8 cellular contexts compared by ENCODE assay signal in genomic region chr10:44864042-44864436, GRCh38. TPM values are rescaled to one million over a fixed set of nuclear protein-coding genes. Genes with fewer than 3 reads are reported as not detected.
A peak's percentile ranks its signal among the peaks of the same experiment; 100 is the strongest.
DNase-seq lines count a peak whose midpoint lies in the region; ATAC-seq and TF ChIP-seq lines count a peak whose summit lies in the region.

No MANE protein-coding gene starts in this region.

- peaks cover 70% of the 10 kb centered on the region for H3K27me3 Mint-ChIP-seq in endodermal cell (ENCODE audit: insufficient read depth)
- peaks cover 8% of the 10 kb centered on the region for H3K27me3 Mint-ChIP-seq in neural progenitor cell (ENCODE audit: insufficient read depth, low read depth)

- H4K20me1 ChIP-seq in OCI-LY7 (ENCODE audit: insufficient read depth, low read length) (no peaks in the 10 kb centered on the region), neural progenitor cell (ENCODE audit: low read depth) (no peaks in the 10 kb centered on the region)

- H3K27ac Mint-ChIP-seq in endodermal cell (peak overlapping the region; percentile 94), neural progenitor cell (no peak overlapping the region)

- H3K4me1 Mint-ChIP-seq in endodermal cell, result peaks cover 14% of the 10 kb centered on the region
- peaks cover 25% of the 10 kb centered on the region for H3K4me1 Mint-ChIP-seq in neural progenitor cell

- H2AFZ ChIP-seq in OCI-LY7 (ENCODE audit: low read length), result peak overlapping the region; percentile 65; the same call in 1 of the 2 replicates
- peak overlapping the region; percentile 86 for H2AFZ ChIP-seq in neural progenitor cell (replicated peaks)

- no peak overlapping the region for H3K9ac ChIP-seq in endodermal cell (ENCODE audit: extremely low read depth, low read length, poor library complexity, severe bottlenecking)
- no peak overlapping the region for H3K9ac ChIP-seq in neural progenitor cell

- peak; percentile 40 for DNase-seq in GM03348 (ENCODE audit: low spot score)
- no peak for DNase-seq in OCI-LY7 (ENCODE audit: low spot score)
- peak; percentile 83 for DNase-seq in endodermal cell
- peak; percentile 74 for DNase-seq in neural progenitor cell (ENCODE audit: low spot score)
- no peak for DNase-seq in amniotic stem cell (lab: John Stamatoyannopoulos, UW)
- DNase-seq in foreskin melanocyte, result no peak

- H3K4me3 Mint-ChIP-seq in endodermal cell, result peak overlapping the region; percentile 63
- H3K4me3 Mint-ChIP-seq in neural progenitor cell, result peak overlapping the region; percentile 82

- H3K9me3 ChIP-seq in OCI-LY7 (ENCODE audit: low read length), result no peaks in the 10 kb centered on the region
- H3K9me3 ChIP-seq in endodermal cell (ENCODE audit: control insufficient read depth, low read length), result no peaks in the 10 kb centered on the region
- H3K9me3 ChIP-seq in neural progenitor cell (ENCODE audit: low read depth), result no peaks in the 10 kb centered on the region

- WGBS in endodermal cell (ENCODE audit: insufficient coverage in 1 of 2, insufficient read length in 1 of 2), 2 experiments, result 92 to 98% methylated on average over 12 to 17 of the region's 17 CpGs

- no peak for ATAC-seq in HG02759 (IDR thresholded peaks at IDR 0.05; ENCODE audit: unreplicated experiment)
- ATAC-seq in GM21447 (IDR thresholded peaks at IDR 0.05; ENCODE audit: unreplicated experiment), result no peak

- CTCF ChIA-PET in OCI-LY7 (lab: Charles Lee; ENCODE audit: unreplicated experiment), result no interaction called here

- H3K4me2 ChIP-seq in OCI-LY7 (ENCODE audit: low read length), result peak overlapping the region; percentile 59; the same call in 1 of the 2 replicates
- H3K4me2 ChIP-seq in neural progenitor cell, result peak overlapping the region; percentile 76

- no peaks in the 10 kb centered on the region for H3K79me2 ChIP-seq in OCI-LY7 (ENCODE audit: insufficient read depth, low read depth, low read length)
- H3K79me2 ChIP-seq in neural progenitor cell (ENCODE audit: low read depth), result no peaks in the 10 kb centered on the region

- intact Hi-C loops in OCI-LY7 (cut with micrococcal nuclease; ENCODE audit: unreplicated experiment), result loop anchor here (2.0 kb wide), 1 partner anchor 1193 kb away; no protein-coding TSS in a partner anchor

- H3K4me1 ChIP-seq in OCI-LY7 (ENCODE audit: insufficient read depth, low read length, poor library complexity, severe bottlenecking), result no peaks in the 10 kb centered on the region
- H3K4me1 ChIP-seq in endodermal cell (ENCODE audit: control insufficient read depth, insufficient read depth, low read length), result no peaks in the 10 kb centered on the region
- H3K4me1 ChIP-seq in neural progenitor cell, result peaks cover 16% of the 10 kb centered on the region

- H3K36me3 Mint-ChIP-seq in endodermal cell (ENCODE audit: low read depth) (no peaks in the 10 kb centered on the region), neural progenitor cell (no peaks in the 10 kb centered on the region)

- H3K27me3 ChIP-seq in endodermal cell (ENCODE audit: control insufficient read depth, insufficient read depth, low read length, poor library complexity, severe bottlenecking) (peaks cover 50% of the 10 kb centered on the region), neural progenitor cell (peaks cover 56% of the 10 kb centered on the region)

- no TSS peak for BruUV-seq in OCI-LY7 (replicated peaks; lab: Mats Ljungman, UMichigan)

- POLR2A ChIA-PET in OCI-LY7 (lab: Charles Lee), result no interaction called here

- H3K9me2 ChIP-seq in OCI-LY7 (ENCODE audit: insufficient read depth, low read length), result no peaks in the 10 kb centered on the region

- peaks cover 19% of the 10 kb centered on the region for H3F3A ChIP-seq in neural progenitor cell (ENCODE audit: low read depth)

- H3K27ac ChIP-seq in OCI-LY7 (ENCODE audit: low read depth, low read length, poor library complexity, severe bottlenecking), result no peak overlapping the region
- no peak overlapping the region for H3K27ac ChIP-seq in endodermal cell (ENCODE audit: low read depth, low read length)
- no peak overlapping the region for H3K27ac ChIP-seq in neural progenitor cell

- TF ChIP-seq CTCF in OCI-LY7 (conservative IDR thresholded peaks at IDR 0.05; ENCODE audit: low read length), result no peak
- TF ChIP-seq CTCF in endodermal cell (conservative IDR thresholded peaks at IDR 0.05), result no peak
- TF ChIP-seq CTCF in neural progenitor cell (IDR thresholded peaks at IDR 0.05), result no peak

- H3K9me3 Mint-ChIP-seq in endodermal cell, result no peaks in the 10 kb centered on the region
- H3K9me3 Mint-ChIP-seq in neural progenitor cell, result peaks cover 4% of the 10 kb centered on the region

- H3K4me3 ChIP-seq in OCI-LY7 (ENCODE audit: low read depth, low read length, poor library complexity, severe bottlenecking), result peak overlapping the region; percentile 57
- H3K4me3 ChIP-seq in endodermal cell (ENCODE audit: low read length), result no peak overlapping the region
- peak overlapping the region; percentile 50 for H3K4me3 ChIP-seq in neural progenitor cell

- H3K36me3 ChIP-seq in OCI-LY7 (ENCODE audit: insufficient read depth, low read length) (no peaks in the 10 kb centered on the region), endodermal cell (ENCODE audit: control insufficient read depth, insufficient read depth, low read length) (no peaks in the 10 kb centered on the region), neural progenitor cell (no peaks in the 10 kb centered on the region)

RNA-seq across cellular contexts. Expression of gene TMEM72, which starts 47.1 kb away (rescaled TPM):
- total RNA-seq in OCI-LY7 (2014; rRNA removed; shearing (Covaris generic)), result not detected in 2 replicates
- total RNA-seq in OCI-LY7 (2022) (not detected in 2 replicates), endodermal cell (not detected), neural progenitor cell (ENCODE audit: low replicate concordance) (not detected in 2 replicates)
- polyA plus RNA-seq in endodermal cell (2013, experiment 1 of 2), result 0.21 TPM
- 0.12 TPM for polyA plus RNA-seq in endodermal cell (2013, experiment 2 of 2)

Comparison
In these comparisons a context has a peak if more than half of its experiments do, and no peak if none do; other contexts are left out.
1. DNase-seq: peak in GM03348 (single experiment), endodermal cell (single experiment) and neural progenitor cell (single experiment); none in OCI-LY7 (single experiment), amniotic stem cell (single experiment) and foreskin melanocyte (single experiment).